ENCODE assay signal across 32 cellular contexts in the genomic region with DNA sequence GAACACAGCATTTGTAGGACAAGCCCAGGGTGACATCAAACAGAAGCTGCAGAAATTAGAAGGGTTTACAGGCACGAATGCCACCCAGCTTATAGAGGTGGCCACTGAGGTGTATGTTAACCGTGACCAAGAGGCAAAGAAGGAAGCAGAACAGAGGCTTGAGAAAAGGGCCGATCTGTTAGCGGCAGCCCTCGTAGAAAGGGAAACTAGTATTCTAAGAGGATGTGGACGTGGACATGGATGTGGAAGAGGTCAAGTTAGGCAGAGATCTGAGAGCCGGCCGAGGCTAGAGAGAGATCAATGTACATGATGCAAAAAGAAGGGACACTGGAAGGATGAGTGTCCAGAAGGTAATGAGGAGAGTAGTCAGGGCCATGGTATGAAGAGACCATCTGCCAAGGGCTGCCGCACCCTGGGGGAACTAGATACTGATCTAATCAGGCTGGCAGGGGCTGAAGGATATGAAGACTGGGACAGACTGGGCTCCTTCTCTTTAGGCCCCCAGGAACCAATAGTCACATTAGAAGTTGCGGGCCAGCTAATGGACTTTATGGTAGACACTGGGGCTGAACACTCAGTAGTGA.
"Had no signal": no experiment of that assay in that cellular context is flagged by ENCODE, and none has a peak within 500 bp of the region (broad histone marks: within the 10 kb centered on the region; RNA-seq: fewer than 3 reads in every experiment).

No MANE protein-coding gene starts in this region.

- H3K79me2 ChIP-seq: parathyroid adenoma had no signal

- H3K27ac ChIP-seq: ascending aorta, cardiac muscle cell, foreskin keratinocyte, heart left ventricle, left ventricle myocardium inferior, parathyroid adenoma, psoas muscle, sigmoid colon had no signal

- H3K36me3 Mint-ChIP-seq: activated CD4-positive, alpha-beta memory T cell treated with anti-CD3 and anti-CD28 coated beads for 36 hours; activated naive CD4-positive, alpha-beta T cell treated with anti-CD3 and anti-CD28 coated beads, Interleukin-2, amount 10 ng/mL, durations not matched to agents 7 days and 5 days; activated naive CD8-positive, alpha-beta T cell treated with anti-CD3 and anti-CD28 coated beads, Interleukin-2, amount 10 ng/mL, durations not matched to agents 7 days and 5 days had no signal

- H3K9me3 Mint-ChIP-seq: activated CD4-positive, alpha-beta memory T cell treated with anti-CD3 and anti-CD28 coated beads for 36 hours; activated CD4-positive, alpha-beta T cell treated with anti-CD3 and anti-CD28 coated beads, Interleukin-2, amount 10 ng/mL, durations not matched to agents 24 days and 14 days; activated naive CD4-positive, alpha-beta T cell treated with anti-CD3 and anti-CD28 coated beads, Interleukin-2, amount 10 ng/mL, durations not matched to agents 7 days and 5 days; activated naive CD8-positive, alpha-beta T cell treated with anti-CD3 and anti-CD28 coated beads, Interleukin-2, amount 10 ng/mL, durations not matched to agents 7 days and 5 days had no signal

- H3K4me1 ChIP-seq: ascending aorta, foreskin keratinocyte, left ventricle myocardium inferior, parathyroid adenoma, psoas muscle, sigmoid colon had no signal

- H3K4me2 ChIP-seq: smooth muscle cell had no signal

- H3K27me3 ChIP-seq: ascending aorta, cardiac muscle cell, foreskin keratinocyte, heart left ventricle, sigmoid colon had no signal

- H3K4me3 Mint-ChIP-seq: activated CD4-positive, alpha-beta memory T cell treated with anti-CD3 and anti-CD28 coated beads for 36 hours; activated CD4-positive, alpha-beta T cell treated with anti-CD3 and anti-CD28 coated beads, Interleukin-2, amount 10 ng/mL, durations not matched to agents 24 days and 14 days; activated naive CD4-positive, alpha-beta T cell treated with anti-CD3 and anti-CD28 coated beads, Interleukin-2, amount 10 ng/mL, durations not matched to agents 7 days and 5 days; activated naive CD8-positive, alpha-beta T cell treated with anti-CD3 and anti-CD28 coated beads, Interleukin-2, amount 10 ng/mL, durations not matched to agents 7 days and 5 days; activated T-cell treated with anti-CD3 and anti-CD28 coated beads, Interleukin-2, amount 50 U/mL, for 24 hours; brain; endodermal cell; nephron; stimulated activated memory B cell treated with anti-CD40 and anti-IgM and Interleukin-4, amounts not matched to agents 10 μg/mL and 1 μg/mL and 100 μg/mL, for 72 hours; stimulated activated naive CD8-positive, alpha-beta T cell treated with anti-CD3 and anti-CD28 coated beads, Interleukin-15, amount 100 ng/mL, for 72 hours had no signal

- FAIRE-seq: islet of Langerhans had no signal

- H3K27me3 Mint-ChIP-seq: activated CD4-positive, alpha-beta memory T cell treated with anti-CD3 and anti-CD28 coated beads for 36 hours; activated CD4-positive, alpha-beta T cell treated with anti-CD3 and anti-CD28 coated beads, Interleukin-2, amount 10 ng/mL, durations not matched to agents 24 days and 14 days; activated naive CD4-positive, alpha-beta T cell treated with anti-CD3 and anti-CD28 coated beads, Interleukin-2, amount 10 ng/mL, durations not matched to agents 7 days and 5 days; activated naive CD8-positive, alpha-beta T cell treated with anti-CD3 and anti-CD28 coated beads, Interleukin-2, amount 10 ng/mL, durations not matched to agents 7 days and 5 days; activated T-cell treated with anti-CD3 and anti-CD28 coated beads, Interleukin-2, amount 50 U/mL, for 24 hours; stimulated activated memory B cell treated with anti-CD40 and anti-IgM and Interleukin-4, amounts not matched to agents 10 μg/mL and 1 μg/mL and 100 μg/mL, for 72 hours; stimulated activated naive CD8-positive, alpha-beta T cell treated with anti-CD3 and anti-CD28 coated beads, Interleukin-15, amount 100 ng/mL, for 72 hours had no signal

- H3K27ac Mint-ChIP-seq: activated CD4-positive, alpha-beta memory T cell treated with anti-CD3 and anti-CD28 coated beads for 36 hours; activated CD4-positive, alpha-beta T cell treated with anti-CD3 and anti-CD28 coated beads, Interleukin-2, amount 10 ng/mL, durations not matched to agents 24 days and 14 days; activated naive CD4-positive, alpha-beta T cell treated with anti-CD3 and anti-CD28 coated beads, Interleukin-2, amount 10 ng/mL, durations not matched to agents 7 days and 5 days; activated naive CD8-positive, alpha-beta T cell treated with anti-CD3 and anti-CD28 coated beads, Interleukin-2, amount 10 ng/mL, durations not matched to agents 7 days and 5 days; activated T-cell treated with anti-CD3 and anti-CD28 coated beads, Interleukin-2, amount 50 U/mL, for 24 hours; brain; endodermal cell; nephron; stimulated activated memory B cell treated with anti-CD40 and anti-IgM and Interleukin-4, amounts not matched to agents 10 μg/mL and 1 μg/mL and 100 μg/mL, for 72 hours; stimulated activated naive CD8-positive, alpha-beta T cell treated with anti-CD3 and anti-CD28 coated beads, Interleukin-15, amount 100 ng/mL, for 72 hours had no signal

- H3K36me3 ChIP-seq: ascending aorta, cardiac muscle cell, heart left ventricle, left ventricle myocardium inferior, sigmoid colon had no signal

- H3K9me3 ChIP-seq: ascending aorta, heart left ventricle, left ventricle myocardium inferior, mucosa of descending colon, psoas muscle, sigmoid colon had no signal

- ATAC-seq: esophagus mucosa; foreskin keratinocyte; heart left ventricle; mucosa of descending colon; psoas muscle; stimulated activated memory B cell treated with anti-CD40 and anti-IgM and Interleukin-4, amounts not matched to agents 10 μg/mL and 1 μg/mL and 100 μg/mL, for 72 hours; stimulated activated naive CD8-positive, alpha-beta T cell treated with anti-CD3 and anti-CD28 coated beads, Interleukin-15, amount 100 ng/mL, for 72 hours had no signal

- H3K9ac ChIP-seq: parathyroid adenoma had no signal

- H3K4me3 ChIP-seq: ascending aorta, cardiac muscle cell, heart left ventricle, left ventricle myocardium inferior, mucosa of descending colon, psoas muscle, sigmoid colon, smooth muscle cell had no signal

- DNase-seq: activated CD4-positive, alpha-beta memory T cell treated with anti-CD3 and anti-CD28 coated beads for 36 hours; activated CD4-positive, alpha-beta T cell treated with anti-CD3 and anti-CD28 coated beads, Interleukin-2, amount 10 ng/mL, durations not matched to agents 24 days and 14 days; activated CD4-positive, CD25-positive, alpha-beta regulatory T cell treated with anti-CD3 and anti-CD28 coated beads, Interleukin-2, amount 50 U/mL, for 72 hours; activated CD8-positive, alpha-beta memory T cell treated with anti-CD3 and anti-CD28 coated beads, Interleukin-2, amount 50 U/mL, for 48 hours; activated gamma-delta T cell; activated naive CD4-positive, alpha-beta T cell treated with anti-CD3 and anti-CD28 coated beads, Interleukin-2, amount 10 ng/mL, durations not matched to agents 7 days and 5 days; activated naive CD8-positive, alpha-beta T cell treated with anti-CD3 and anti-CD28 coated beads, Interleukin-2, amount 10 ng/mL, durations not matched to agents 7 days and 5 days; activated T-cell treated with anti-CD3 and anti-CD28 coated beads, Interleukin-2, amount 50 U/mL, for 24 hours; cortex of kidney; endodermal cell; foreskin keratinocyte; heart left ventricle; left ventricle myocardium inferior; mucosa of descending colon; nucleus accumbens; psoas muscle; sigmoid colon; stimulated activated CD4-positive, alpha-beta T cell treated with anti-CD3 and anti-CD28 coated beads, Interleukin-1b, Interleukin-23, amount 100 ng/mL, for 48 hours; stimulated activated CD4-positive, alpha-beta T cell treated with anti-CD3 and anti-CD28 coated beads, Interleukin-4, amount 100 ng/mL, for 4 hours; stimulated activated CD8-positive, alpha-beta memory T cell treated with anti-CD3 and anti-CD28 coated beads, Interleukin-4, amount 100 ng/mL, for 48 hours; stimulated activated naive CD8-positive, alpha-beta T cell treated with anti-CD3 and anti-CD28 coated beads, Interleukin-15, amount 100 ng/mL, for 72 hours; substantia nigra; T1000 had no signal

- H2AFZ ChIP-seq: parathyroid adenoma had no signal

- H3K4me1 Mint-ChIP-seq: activated CD4-positive, alpha-beta T cell treated with anti-CD3 and anti-CD28 coated beads, Interleukin-2, amount 10 ng/mL, durations not matched to agents 24 days and 14 days; activated naive CD4-positive, alpha-beta T cell treated with anti-CD3 and anti-CD28 coated beads, Interleukin-2, amount 10 ng/mL, durations not matched to agents 7 days and 5 days; activated naive CD8-positive, alpha-beta T cell treated with anti-CD3 and anti-CD28 coated beads, Interleukin-2, amount 10 ng/mL, durations not matched to agents 7 days and 5 days; brain; endodermal cell; nephron; stimulated activated memory B cell treated with anti-CD40 and anti-IgM and Interleukin-4, amounts not matched to agents 10 μg/mL and 1 μg/mL and 100 μg/mL, for 72 hours; stimulated activated naive CD8-positive, alpha-beta T cell treated with anti-CD3 and anti-CD28 coated beads, Interleukin-15, amount 100 ng/mL, for 72 hours had no signal
